ENCODE assay signal across 8 cellular contexts in genomic region chr6:110876170-110876773, GRCh38. TPM values are rescaled to one million over a fixed set of nuclear protein-coding genes. Genes with fewer than 3 reads are reported as not detected.
A peak's percentile ranks its signal among the peaks of the same experiment; 100 is the strongest.
DNase-seq lines count a peak whose midpoint lies in the region; ATAC-seq and TF ChIP-seq lines count a peak whose summit lies in the region.

No MANE protein-coding gene starts in this region.

- peaks cover 42% of the 10 kb centered on the region for H4K20me1 ChIP-seq in GM23338 (replicated peaks; ENCODE audit: insufficient read depth)
- H4K20me1 ChIP-seq in MM.1S (ENCODE audit: insufficient read depth, low read length): peaks cover 55% of the 10 kb centered on the region

- peaks cover 14% of the 10 kb centered on the region for H3K27me3 Mint-ChIP-seq in GM23338 (ENCODE audit: insufficient read depth, low read depth, poor library complexity)
- H3K27me3 Mint-ChIP-seq in activated naive CD8-positive, alpha-beta T cell: no peaks in the 10 kb centered on the region
- peaks cover 10% of the 10 kb centered on the region for H3K27me3 Mint-ChIP-seq in glutamatergic neuron (ENCODE audit: unreplicated experiment)

- ATAC-seq in GM23338: peak; percentile 73
- peak; percentile 78 for ATAC-seq in SK-N-SH treated with all-trans-retinoic acid at 6 μM for 48 hours

- H3K4me1 Mint-ChIP-seq in GM23338 (peaks cover 36% of the 10 kb centered on the region), glutamatergic neuron (ENCODE audit: low read depth, unreplicated experiment) (peaks cover 14% of the 10 kb centered on the region)
- peaks cover 57% of the 10 kb centered on the region for H3K4me1 Mint-ChIP-seq in activated naive CD8-positive, alpha-beta T cell (ENCODE audit: low read depth)

- H3K79me2 ChIP-seq in GM23338 (replicated peaks; ENCODE audit: insufficient read depth) (peaks cover 82% of the 10 kb centered on the region), MM.1S (ENCODE audit: low read length) (peaks cover 67% of the 10 kb centered on the region)

- no peaks in the 10 kb centered on the region for H3K9me3 ChIP-seq in MM.1S (replicated peaks; ENCODE audit: insufficient read depth, low read length)
- no peaks in the 10 kb centered on the region for H3K9me3 ChIP-seq in testis

- intact Hi-C loops in testis (cut with DNase I; ENCODE audit: low total_unique reads): loop anchor here (10.0 kb wide), 1 partner anchor 61 kb away; the partner anchor contains the start of gene CDK19

- H3K27ac Mint-ChIP-seq in GM23338: peak overlapping the region; percentile 92
- H3K27ac Mint-ChIP-seq in activated naive CD8-positive, alpha-beta T cell: peak overlapping the region; percentile 95
- peak overlapping the region; percentile 29 for H3K27ac Mint-ChIP-seq in glutamatergic neuron (ENCODE audit: unreplicated experiment)

- peak overlapping the region; percentile 97 for H3K9ac ChIP-seq in MM.1S (ENCODE audit: low read length)

- 1 to 2% methylated on average over 18 to 29 of the region's 29 CpGs for WGBS in testis, 2 donors

- H3K4me1 ChIP-seq in GM23338 (ENCODE audit: insufficient read depth): peaks cover 38% of the 10 kb centered on the region
- H3K4me1 ChIP-seq in MM.1S (ENCODE audit: low read length): peaks cover 21% of the 10 kb centered on the region
- peaks cover 43% of the 10 kb centered on the region for H3K4me1 ChIP-seq in testis

- TF ChIP-seq CTCF in GM23338 (conservative IDR thresholded peaks at IDR 0.05; ENCODE audit: low read depth in 2 of 2) (no peak), MM.1S (IDR thresholded peaks at IDR 0.05; ENCODE audit: low read length) (no peak), glutamatergic neuron (IDR thresholded peaks at IDR 0.05; ENCODE audit: partially characterized antibody, unreplicated experiment) (no peak), testis (IDR thresholded peaks at IDR 0.05) (no peak)

- H3K36me3 ChIP-seq in GM23338 (ENCODE audit: insufficient read depth) (no peaks in the 10 kb centered on the region), MM.1S (replicated peaks; ENCODE audit: insufficient read depth, low read length) (no peaks in the 10 kb centered on the region), testis (ENCODE audit: low read depth, missing control alignments) (no peaks in the 10 kb centered on the region)

- H3K9me3 Mint-ChIP-seq in GM23338 (peaks cover 4% of the 10 kb centered on the region; the same call in 2 of the 3 replicates), glutamatergic neuron (ENCODE audit: unreplicated experiment) (peaks cover 12% of the 10 kb centered on the region)
- no peaks in the 10 kb centered on the region for H3K9me3 Mint-ChIP-seq in activated naive CD8-positive, alpha-beta T cell (ENCODE audit: low read depth)

- no peaks in the 10 kb centered on the region for H3K9me2 ChIP-seq in GM23338 (ENCODE audit: insufficient read depth)
- no peaks in the 10 kb centered on the region for H3K9me2 ChIP-seq in MM.1S (replicated peaks; ENCODE audit: insufficient read depth, low read length)

- H3F3A ChIP-seq in GM23338 (replicated peaks; ENCODE audit: low read depth) (no peaks in the 10 kb centered on the region; the same call in 1 of the 2 replicates), MM.1S (ENCODE audit: insufficient read depth, low read length) (peaks cover 25% of the 10 kb centered on the region)

- peak overlapping the region; percentile 39; the same call in 1 of the 2 replicates for H3K27ac ChIP-seq in GM23338 (ENCODE audit: low read depth)
- peak overlapping the region; percentile 73 for H3K27ac ChIP-seq in MM.1S (ENCODE audit: low read length)
- peak overlapping the region; percentile 88 to 93 for H3K27ac ChIP-seq in testis

- H2AFZ ChIP-seq in GM23338 (no peak overlapping the region), MM.1S (ENCODE audit: low read length) (no peak overlapping the region)

- H3K4me2 ChIP-seq in GM23338: peak overlapping the region; percentile 83
- H3K4me2 ChIP-seq in MM.1S (ENCODE audit: low read depth, low read length): peak overlapping the region; percentile 80

- H3K36me3 Mint-ChIP-seq in GM23338 (ENCODE audit: low read depth): peaks cover 23% of the 10 kb centered on the region
- H3K36me3 Mint-ChIP-seq in activated naive CD8-positive, alpha-beta T cell: peaks cover 13% of the 10 kb centered on the region
- no peaks in the 10 kb centered on the region for H3K36me3 Mint-ChIP-seq in glutamatergic neuron (ENCODE audit: unreplicated experiment)

- H3K4me3 ChIP-seq in GM23338: peak overlapping the region; percentile 80
- peak overlapping the region; percentile 94 for H3K4me3 ChIP-seq in MM.1S (ENCODE audit: low read length)
- H3K4me3 ChIP-seq in testis: peak overlapping the region; percentile 84 to 95

- H3K4me3 Mint-ChIP-seq in GM23338 (peak overlapping the region; percentile 96), glutamatergic neuron (ENCODE audit: unreplicated experiment) (peak overlapping the region; percentile 81)
- H3K4me3 Mint-ChIP-seq in activated naive CD8-positive, alpha-beta T cell: peak overlapping the region; percentile 98

- TF ChIP-seq POLR2A in testis (IDR thresholded peaks at IDR 0.05): peak; percentile 8

- H3K27me3 ChIP-seq in GM23338 (ENCODE audit: insufficient read depth) (no peaks in the 10 kb centered on the region), MM.1S (replicated peaks; ENCODE audit: insufficient read depth, low read length) (peaks cover 14% of the 10 kb centered on the region; the same call in 1 of the 2 replicates), testis (no peaks in the 10 kb centered on the region)

- peak; percentile 93 for DNase-seq in EH (ENCODE audit: low read depth)
- peak; percentile 92 for DNase-seq in GM23338 (ENCODE audit: low spot score)
- peak; percentile 59 for DNase-seq in MM.1S
- peak; percentile 89 for DNase-seq in glutamatergic neuron
- peak; percentile 81 for DNase-seq in occipital lobe (lab: John Stamatoyannopoulos, UW)
- DNase-seq in testis: peak; percentile 93

TF ChIP-seq in GM23338, 12 proteins besides CTCF, POLR2A, EP300 and RAD21 (continues in another document):
- TF ChIP-seq EZH2 (IDR thresholded peaks at IDR 0.05; ENCODE audit: low read depth, unreplicated experiment) (no peak), NANOG (IDR thresholded peaks at IDR 0.05; ENCODE audit: borderline replicate concordance) (no peak), EZH2phosphoT487 (IDR thresholded peaks at IDR 0.05; ENCODE audit: unreplicated experiment) (no peak), CREB1 (CRISPR knock-in tag; IDR thresholded peaks at IDR 0.05; ENCODE audit: low read depth) (no peak), ETS1 (IDR thresholded peaks at IDR 0.05) (no peak), STAT1 (IDR thresholded peaks at IDR 0.05; ENCODE audit: unreplicated experiment) (no peak), POLR2AphosphoS5 (IDR thresholded peaks at IDR 0.05; ENCODE audit: low read depth) (peak; percentile 93), ZNF114 (CRISPR knock-in tag; IDR thresholded peaks at IDR 0.05) (no peak)

TF ChIP-seq in SK-N-SH treated with all-trans-retinoic acid at 6 μM for 48 hours, 23 proteins besides CTCF, POLR2A, EP300 and RAD21:
- TF ChIP-seq POU6F1 (CRISPR knock-in tag; IDR thresholded peaks at IDR 0.05; ENCODE audit: borderline replicate concordance, low read depth) (no peak), TOX (CRISPR knock-in tag; IDR thresholded peaks at IDR 0.05; ENCODE audit: borderline replicate concordance) (no peak), ARNTL (CRISPR knock-in tag; IDR thresholded peaks at IDR 0.05; ENCODE audit: borderline replicate concordance, low read depth) (no peak), ESRRG (CRISPR knock-in tag; IDR thresholded peaks at IDR 0.05) (no peak)

RNA-seq across cellular contexts. Expression of gene AMD1, which starts 1.7 kb away (rescaled TPM):
- 243 and 296 TPM in 2 replicates for total RNA-seq in GM23338 (2014; rRNA removed; shearing (Covaris generic))
- 127 and 136 TPM in 2 replicates for polyA plus RNA-seq in GM23338 (2016; fragmentation: Nextera tagmentation; extraction: Ambion mirVana)
- 26.1 TPM for total RNA-seq in glutamatergic neuron (ENCODE audit: unreplicated experiment)
- total RNA-seq in occipital lobe: 118 TPM
- total RNA-seq in testis: 100 to 1,000 TPM in 1 of 2 donors, 10 to 100 TPM in 1; 85.6 to 109 TPM
- polyA plus RNA-seq in testis (ENCODE audit: insufficient read depth, low read depth, low replicate concordance): 47.9 TPM

Comparison
In these comparisons a context has a peak if more than half of its experiments do, and no peak if none do; other contexts are left out.
1. Peak in every context shown above with its lines: DNase-seq, ATAC-seq, H3K4me3 ChIP-seq and H3K27ac ChIP-seq.
2. H3K27ac ChIP-seq: peak in every context shown above with its lines; median percentile 90 in testis; 73 in MM.1S; 39 in GM23338.
3. H3K27ac Mint-ChIP-seq: peak in every context shown above with its lines; median percentile 95 in activated naive CD8-positive, alpha-beta T cell; 92 in GM23338; 29 in glutamatergic neuron.